ENCODE assay signal across 8 cellular contexts in genomic region chr1:111755321-111756123, GRCh38. TPM values are rescaled to one million over a fixed set of nuclear protein-coding genes. Genes with fewer than 3 reads are reported as not detected.
A peak's percentile ranks its signal among the peaks of the same experiment; 100 is the strongest.
DNase-seq lines count a peak whose midpoint lies in the region; ATAC-seq, FAIRE-seq and TF ChIP-seq lines count a peak whose summit lies in the region.

TSS of gene DDX20 (plus strand) at chr1:111755901. CDS start at chr1:111755925, 24 bp downstream.

- no peaks in the 10 kb centered on the region for H3K9me3 ChIP-seq in pancreas
- no peaks in the 10 kb centered on the region for H3K9me3 ChIP-seq in tibial artery

- H3K36me3 ChIP-seq in pancreas = peaks cover 0 to 3% (median under 1%) of the 10 kb centered on the region in 3 donors
- H3K36me3 ChIP-seq in tibial artery = peaks cover 5 to 7% (median 6%) of the 10 kb centered on the region in 3 donors

- peak within 1 kb of the TSS; percentile 91 for H3K4me3 Mint-ChIP-seq in activated naive CD8-positive, alpha-beta T cell treated with anti-CD3 and anti-CD28 coated beads for 36 hours
- peak within 1 kb of the TSS; percentile 95 for H3K4me3 Mint-ChIP-seq in glutamatergic neuron (ENCODE audit: unreplicated experiment)

- no peak for FAIRE-seq in pancreas (lab: Jason Lieb, UNC)

- H3K27ac ChIP-seq in pancreas = peak within 1 kb of the TSS; percentile 73 to 93 (median 86)
- peak within 1 kb of the TSS; percentile 93 to 94 for H3K27ac ChIP-seq in tibial artery

- TF ChIP-seq CTCF in GM12865 (IDR thresholded peaks at IDR 0.05; ENCODE audit: insufficient read depth, low read depth, low read length, missing control alignments) (peak; percentile 88), glutamatergic neuron (IDR thresholded peaks at IDR 0.05; ENCODE audit: partially characterized antibody, unreplicated experiment) (peak; percentile 78), pancreas (IDR thresholded peaks at IDR 0.05) (peak; percentile 60 to 79 (median 65)), tibial artery (IDR thresholded peaks at IDR 0.05) (peak; percentile 90 to 97)

- intact Hi-C loops in pancreas (cut with DNase I) (no loop called here), tibial artery (cut with DNase I; ENCODE audit: low total_unique reads) (no loop called here)

- peaks cover 14% of the 10 kb centered on the region for H3K36me3 Mint-ChIP-seq in activated naive CD8-positive, alpha-beta T cell treated with anti-CD3 and anti-CD28 coated beads for 36 hours
- no peaks in the 10 kb centered on the region for H3K36me3 Mint-ChIP-seq in glutamatergic neuron (ENCODE audit: unreplicated experiment)

- ATAC-seq in HG02642 (IDR thresholded peaks at IDR 0.05; ENCODE audit: poor library complexity, unreplicated experiment) (peak; percentile 92), pancreas (peak; percentile 96 to 99 (median 97))

- peak within 1 kb of the TSS; percentile 95 for H3K27ac Mint-ChIP-seq in activated naive CD8-positive, alpha-beta T cell treated with anti-CD3 and anti-CD28 coated beads for 36 hours
- peak within 1 kb of the TSS; percentile 98 for H3K27ac Mint-ChIP-seq in glutamatergic neuron (ENCODE audit: unreplicated experiment)

- H3K4me1 Mint-ChIP-seq in activated naive CD8-positive, alpha-beta T cell treated with anti-CD3 and anti-CD28 coated beads for 36 hours = peaks cover 34% of the 10 kb centered on the region
- peaks cover 17% of the 10 kb centered on the region for H3K4me1 Mint-ChIP-seq in glutamatergic neuron (ENCODE audit: low read depth, unreplicated experiment)

- no peaks in the 10 kb centered on the region for H3K27me3 Mint-ChIP-seq in activated naive CD8-positive, alpha-beta T cell treated with anti-CD3 and anti-CD28 coated beads for 36 hours
- H3K27me3 Mint-ChIP-seq in glutamatergic neuron (ENCODE audit: unreplicated experiment) = peaks cover 10% of the 10 kb centered on the region

- WGBS in pancreas, 2 donors = 0% methylated on average over 61 to 67 of the region's 67 CpGs

- H3K4me1 ChIP-seq in pancreas = peaks cover 0 to 9% (median 0%) of the 10 kb centered on the region in 3 donors
- H3K4me1 ChIP-seq in tibial artery = peaks cover 0 to 22% (median 17%) of the 10 kb centered on the region in 4 donors

- no peaks in the 10 kb centered on the region for H3K9me3 Mint-ChIP-seq in activated naive CD8-positive, alpha-beta T cell treated with anti-CD3 and anti-CD28 coated beads for 36 hours
- H3K9me3 Mint-ChIP-seq in glutamatergic neuron (ENCODE audit: unreplicated experiment) = peaks cover 11% of the 10 kb centered on the region

- peak; percentile 95 for DNase-seq in GM12865 (ENCODE audit: low read depth)
- DNase-seq in NCI-H1105 (lab: John Stamatoyannopoulos, UW) = peak; percentile 97
- DNase-seq in SKM-1 treated with dmso at 0.1 percent for 144 hours (lab: John Stamatoyannopoulos, UW; ENCODE audit: unreplicated experiment) = peak; percentile 99
- peak; percentile 95 for DNase-seq in activated naive CD8-positive, alpha-beta T cell treated with anti-CD3 and anti-CD28 coated beads for 36 hours
- DNase-seq in glutamatergic neuron = peak; percentile 93
- peak; percentile 87 to 94 (median 90) for DNase-seq in pancreas
- peak; percentile 93 to 96 for DNase-seq in tibial artery

- H3K4me3 ChIP-seq in GM12865 (ENCODE audit: low read depth, low read length) (peak within 1 kb of the TSS; percentile 86), pancreas (peak within 1 kb of the TSS; percentile 69 to 88 (median 84)), tibial artery (peak within 1 kb of the TSS; percentile 86 to 92)

- H3K27me3 ChIP-seq in pancreas (no peaks in the 10 kb centered on the region), tibial artery (no peaks in the 10 kb centered on the region)

RNA-seq across cellular contexts. Expression of gene DDX20, which starts in this region (rescaled TPM):
- total RNA-seq in activated naive CD8-positive, alpha-beta T cell treated with anti-CD3 and anti-CD28 coated beads for 36 hours = 10 to 100 TPM; 21.5 to 21.8 TPM
- 17.3 TPM for total RNA-seq in glutamatergic neuron (ENCODE audit: unreplicated experiment)
- total RNA-seq in pancreas = 1 to 10 TPM; 2.4 to 5.4 (median 4.3) TPM
- polyA plus RNA-seq in pancreas = 1 to 10 TPM; 2.8 to 6.8 TPM

Comparison
In these comparisons a context has a peak if more than half of its experiments do, and no peak if none do; other contexts are left out.
1. Peak in every context shown above with its lines: DNase-seq, ATAC-seq, H3K4me3 ChIP-seq and H3K27ac ChIP-seq.